Comparison of ENCODE assay signal across 16 cellular contexts in genomic region chr21:16294128-16294527, GRCh38.
DNase-seq lines count a peak whose midpoint lies in the region; ATAC-seq and TF ChIP-seq lines count a peak whose summit lies in the region.
"Had no signal": no experiment of that assay in that cellular context is flagged by ENCODE, and none has a peak within 500 bp of the region (broad histone marks: within the 10 kb centered on the region; RNA-seq: fewer than 3 reads in every experiment).

No MANE protein-coding gene starts in this region.

- no peak for TF ChIP-seq POLR2A in gastrocnemius medialis (IDR thresholded peaks at IDR 0.05)

- H3K27me3 ChIP-seq in gastrocnemius medialis, result no peaks in the 10 kb centered on the region
- H3K27me3 ChIP-seq in brain microvascular endothelial cell (replicated peaks), result no peaks in the 10 kb centered on the region
- H3K27me3 ChIP-seq: BLaER1 had no signal

- H3K27ac Mint-ChIP-seq in brain (peak overlapping the region in 4 of 5 experiments; percentile 72 to 92 (median 78)), mesothelial cell of epicardium (peak overlapping the region; percentile 88)
- H3K27ac Mint-ChIP-seq: CD8-positive, alpha-beta memory T cell; H9 had no signal

- DNase-seq in Right ventricle myocardium superior (no peak), cardiac septum (ENCODE audit: low spot score) (no peak), mesothelial cell of epicardium (ENCODE audit: low spot score in 2 of 2, unreplicated experiment in 2 of 2) (no peak), gastrocnemius medialis (peak in 1 of 2 donors; percentile 28), brain microvascular endothelial cell (no peak), NCI-H524 (lab: John Stamatoyannopoulos, UW) (no peak)
- DNase-seq: 8988T; AML-193; Caco-2; CD8-positive, alpha-beta memory T cell; DND-41; GDM1; GOT3; H9 had no signal

- peak; percentile 64 for ATAC-seq in Right ventricle myocardium superior (ENCODE audit: poor library complexity)
- ATAC-seq in gastrocnemius medialis, result peak; percentile 68 to 90

- no peaks in the 10 kb centered on the region for H3K36me3 ChIP-seq in gastrocnemius medialis
- H3K36me3 ChIP-seq in brain microvascular endothelial cell (replicated peaks), result no peaks in the 10 kb centered on the region
- H3K36me3 ChIP-seq: BLaER1 had no signal

- H3K9me3 ChIP-seq in gastrocnemius medialis, result no peaks in the 10 kb centered on the region
- H3K9me3 ChIP-seq: BLaER1, Caco-2 had no signal

- H3K27me3 Mint-ChIP-seq in brain, result no peaks in the 10 kb centered on the region
- H3K27me3 Mint-ChIP-seq in mesothelial cell of epicardium (ENCODE audit: low read depth), result no peaks in the 10 kb centered on the region
- H3K27me3 Mint-ChIP-seq: CD8-positive, alpha-beta memory T cell had no signal

- H3K4me3 Mint-ChIP-seq in brain (peak overlapping the region in 2 of 5 experiments; percentile 15 to 38), mesothelial cell of epicardium (no peak overlapping the region)
- H3K4me3 Mint-ChIP-seq: CD8-positive, alpha-beta memory T cell; H9 had no signal

- H3K9me3 Mint-ChIP-seq in brain (peaks cover 5 to 20% (median 13%) of the 10 kb centered on the region in 5 experiments), mesothelial cell of epicardium (peaks cover 14% of the 10 kb centered on the region)
- H3K9me3 Mint-ChIP-seq: H9 had no signal

- H3K4me1 Mint-ChIP-seq in brain (peaks cover 32% of the 10 kb centered on the region), mesothelial cell of epicardium (peaks cover 4% of the 10 kb centered on the region)
- H3K4me1 Mint-ChIP-seq: CD8-positive, alpha-beta memory T cell had no signal

- no peak overlapping the region for H3K4me3 ChIP-seq in gastrocnemius medialis
- no peak overlapping the region for H3K4me3 ChIP-seq in brain microvascular endothelial cell (ENCODE audit: low read depth, low read length)
- H3K4me3 ChIP-seq: BLaER1 had no signal

- TF ChIP-seq CTCF in brain (conservative IDR thresholded peaks at IDR 0.05) (no peak), mesothelial cell of epicardium (IDR thresholded peaks at IDR 0.05; ENCODE audit: unreplicated experiment) (no peak), gastrocnemius medialis (IDR thresholded peaks at IDR 0.05 in 4 of 5, conservative IDR thresholded peaks at IDR 0.05 in 1 of 5) (no peak), brain microvascular endothelial cell (IDR thresholded peaks at IDR 0.05; ENCODE audit: low read depth, low read length, missing control alignments) (no peak)

- peaks cover 69% of the 10 kb centered on the region for H3K36me3 Mint-ChIP-seq in brain
- peaks cover 55% of the 10 kb centered on the region for H3K36me3 Mint-ChIP-seq in mesothelial cell of epicardium
- H3K36me3 Mint-ChIP-seq: CD8-positive, alpha-beta memory T cell had no signal

- H3K4me1 ChIP-seq in gastrocnemius medialis, result no peaks in the 10 kb centered on the region
- H3K4me1 ChIP-seq: BLaER1, Caco-2 had no signal

- in situ Hi-C loops in gastrocnemius medialis (cut with MboI; ENCODE audit: low sequenced_read_pairs in 4 of 4), result no loop called here
- in situ Hi-C loops in brain microvascular endothelial cell (cut with HindIII; ENCODE audit: low pct_ligation_motif_present, low sequenced_read_pairs), result no loop called here

- intact Hi-C loops in Right ventricle myocardium superior (cut with DNase I), result no loop called here
- intact Hi-C loops in cardiac septum (cut with DNase I), result no loop called here
- intact Hi-C loops in gastrocnemius medialis (cut with DNase I; ENCODE audit: low total_unique reads), result no loop called here

- H3K27ac ChIP-seq in gastrocnemius medialis (peak overlapping the region in 1 of 4 donors; percentile 2), brain microvascular endothelial cell (no peak overlapping the region)
- H3K27ac ChIP-seq: BLaER1 had no signal
